1 cellular context compared by ENCODE assay signal in genomic region chr3:125055165-125055912, GRCh38.
TF ChIP-seq lines count a peak whose summit lies in the region.

No MANE protein-coding gene starts in this region.

TF ChIP-seq in HepG2, 621 proteins besides CTCF, POLR2A, EP300 and RAD21 (continued from another document):
- TF ChIP-seq RBFOX2 (IDR thresholded peaks at IDR 0.05; ENCODE audit: low read depth, low read length) = peak; percentile 70
- no peak for TF ChIP-seq MAZ (IDR thresholded peaks at IDR 0.05; ENCODE audit: borderline replicate concordance, low read depth, low read length)
- TF ChIP-seq MAZ (CRISPR knock-in tag; IDR thresholded peaks at IDR 0.05; ENCODE audit: low read depth) = no peak
- no peak for TF ChIP-seq BRCA1 (CRISPR knock-in tag; IDR thresholded peaks at IDR 0.05)
- TF ChIP-seq ZNF644 (CRISPR knock-in tag; IDR thresholded peaks at IDR 0.05; ENCODE audit: low read depth) = no peak
- TF ChIP-seq KDM5B (CRISPR knock-in tag; IDR thresholded peaks at IDR 0.05; ENCODE audit: borderline replicate concordance) = no peak
- TF ChIP-seq MATR3 (CRISPR knock-in tag; IDR thresholded peaks at IDR 0.05) = no peak
- peak; percentile 51; the same call in 1 of the 2 replicates for TF ChIP-seq ZFY (CRISPR knock-in tag; IDR thresholded peaks at IDR 0.05)
- no peak for TF ChIP-seq NFYC (CRISPR knock-in tag; IDR thresholded peaks at IDR 0.05)
- no peak for TF ChIP-seq ZNF337 (CRISPR knock-in tag; IDR thresholded peaks at IDR 0.05; ENCODE audit: borderline replicate concordance, low read depth)
- TF ChIP-seq ZXDC (CRISPR knock-in tag; IDR thresholded peaks at IDR 0.05) = no peak
- TF ChIP-seq ZNF563 (CRISPR knock-in tag; IDR thresholded peaks at IDR 0.05) = no peak
- TF ChIP-seq HNRNPUL1 (IDR thresholded peaks at IDR 0.05; ENCODE audit: low read depth, low read length) = no peak
- TF ChIP-seq ZNF674 (CRISPR knock-in tag; IDR thresholded peaks at IDR 0.05; ENCODE audit: low read depth) = no peak
- TF ChIP-seq NRL (CRISPR knock-in tag; IDR thresholded peaks at IDR 0.05; ENCODE audit: borderline replicate concordance) = no peak
- TF ChIP-seq ZNF574 (CRISPR knock-in tag; IDR thresholded peaks at IDR 0.05) = peak; percentile 43; the same call in 1 of the 2 replicates
- TF ChIP-seq ZNF501 (CRISPR knock-in tag; IDR thresholded peaks at IDR 0.05) = 0 out of 2 replicates have a peak, but pooled peaks have one; percentile 11
- no peak for TF ChIP-seq CREB3 (CRISPR knock-in tag; IDR thresholded peaks at IDR 0.05)
- TF ChIP-seq NFKBIZ (CRISPR knock-in tag; IDR thresholded peaks at IDR 0.05) = no peak
- TF ChIP-seq AGO2 (optimal IDR thresholded peaks at IDR 0.05; ENCODE audit: low read depth, low read length) = peak; percentile 32
- no peak for TF ChIP-seq ZNF772 (CRISPR knock-in tag; IDR thresholded peaks at IDR 0.05)
- no peak for TF ChIP-seq MXD1 (CRISPR knock-in tag; IDR thresholded peaks at IDR 0.05)
- TF ChIP-seq ZNF556 (CRISPR knock-in tag; IDR thresholded peaks at IDR 0.05; ENCODE audit: borderline replicate concordance) = no peak
- peak; percentile 15; the same call in 1 of the 2 replicates for TF ChIP-seq UBTF (CRISPR knock-in tag; IDR thresholded peaks at IDR 0.05)
- 0 out of 2 replicates have a peak, but pooled peaks have one; percentile 6 for TF ChIP-seq HOXD1 (CRISPR knock-in tag; IDR thresholded peaks at IDR 0.05)
